1 cellular context compared by ENCODE assay signal in genomic region chr17:28675980-28676379, GRCh38.
TF ChIP-seq lines count a peak whose summit lies in the region.

No MANE protein-coding gene starts in this region.

TF ChIP-seq in A549, 52 proteins besides CTCF, POLR2A, EP300 and RAD21 (continued from another document):
- TF ChIP-seq BCL3 (IDR thresholded peaks at IDR 0.05) = no peak
- TF ChIP-seq HMGXB4 (CRISPR knock-in tag; IDR thresholded peaks at IDR 0.05; ENCODE audit: borderline replicate concordance) = no peak
TF ChIP-seq in A549: peak in this region for 1.
